Comparison of ENCODE assay signal across 1 cellular context in genomic region chr3:27368831-27369607, GRCh38.
A peak's percentile ranks its signal among the peaks of the same experiment; 100 is the strongest.
TF ChIP-seq lines count a peak whose summit lies in the region.

Gene NEK10, minus strand, starts transcription at chr3:27369383. Its CDS starts 16,501 bp downstream, at chr3:27352882.

TF ChIP-seq in HepG2, 621 proteins besides CTCF, POLR2A, EP300 and RAD21 (continued from another document and continues in another):
- no peak for TF ChIP-seq RBFOX2 (IDR thresholded peaks at IDR 0.05; ENCODE audit: low read depth, low read length)
- TF ChIP-seq ATF7 (IDR thresholded peaks at IDR 0.05), result no peak
- TF ChIP-seq ATF7 (CRISPR knock-in tag; IDR thresholded peaks at IDR 0.05), result no peak
- TF ChIP-seq ZNF234 (CRISPR knock-in tag; conservative IDR thresholded peaks at IDR 0.05), result no peak
- no peak for TF ChIP-seq KDM1A (CRISPR knock-in tag; IDR thresholded peaks at IDR 0.05)
- TF ChIP-seq SOX5 (CRISPR knock-in tag; IDR thresholded peaks at IDR 0.05; ENCODE audit: borderline replicate concordance), result no peak
- TF ChIP-seq ZNF607 (CRISPR knock-in tag; IDR thresholded peaks at IDR 0.05; ENCODE audit: borderline replicate concordance), result peak; percentile 57; the same call in 1 of the 2 replicates
- no peak; the same call in 1 of the 2 replicates for TF ChIP-seq ETV5 (CRISPR knock-in tag; IDR thresholded peaks at IDR 0.05; ENCODE audit: borderline replicate concordance)
- peak; percentile 59 for TF ChIP-seq KMT2A (CRISPR knock-in tag; IDR thresholded peaks at IDR 0.05)
- no peak for TF ChIP-seq DBP (CRISPR knock-in tag; IDR thresholded peaks at IDR 0.05; ENCODE audit: not compliant biosample characterization)
- peak; percentile 72 for TF ChIP-seq PATZ1 (CRISPR knock-in tag; IDR thresholded peaks at IDR 0.05)
- TF ChIP-seq SP5 (CRISPR knock-in tag; IDR thresholded peaks at IDR 0.05; ENCODE audit: borderline replicate concordance, low read depth), result no peak
- no peak for TF ChIP-seq STAT5B (CRISPR knock-in tag; IDR thresholded peaks at IDR 0.05)
- peak; percentile 14; the same call in 1 of the 2 replicates for TF ChIP-seq UBTF (CRISPR knock-in tag; IDR thresholded peaks at IDR 0.05)
- no peak for TF ChIP-seq ZNF143 (CRISPR knock-in tag; IDR thresholded peaks at IDR 0.05)
- TF ChIP-seq ZNF550 (CRISPR knock-in tag; IDR thresholded peaks at IDR 0.05; ENCODE audit: borderline replicate concordance), result no peak; the same call in 1 of the 2 replicates
- TF ChIP-seq PRMT3 (CRISPR knock-in tag; IDR thresholded peaks at IDR 0.05; ENCODE audit: borderline replicate concordance, low read depth), result no peak
- no peak for TF ChIP-seq NKX3-1 (CRISPR knock-in tag; IDR thresholded peaks at IDR 0.05)
- TF ChIP-seq TBP (CRISPR knock-in tag; IDR thresholded peaks at IDR 0.05), result no peak
- no peak for TF ChIP-seq ZNF12 (CRISPR knock-in tag; IDR thresholded peaks at IDR 0.05)
- peak; percentile 62 for TF ChIP-seq THRA (CRISPR knock-in tag; IDR thresholded peaks at IDR 0.05; ENCODE audit: borderline replicate concordance)
- TF ChIP-seq PLSCR1 (CRISPR knock-in tag; IDR thresholded peaks at IDR 0.05; ENCODE audit: borderline replicate concordance), result no peak
- no peak for TF ChIP-seq NRL (CRISPR knock-in tag; IDR thresholded peaks at IDR 0.05; ENCODE audit: borderline replicate concordance)
- TF ChIP-seq SMARCE1 (IDR thresholded peaks at IDR 0.05; ENCODE audit: borderline replicate concordance), result no peak
- TF ChIP-seq POLR2G (IDR thresholded peaks at IDR 0.05; ENCODE audit: low read depth, low read length), result 0 out of 2 replicates have a peak, but pooled peaks have one; percentile 48
- TF ChIP-seq BCLAF1 (IDR thresholded peaks at IDR 0.05), result no peak
- no peak for TF ChIP-seq TOPORS (CRISPR knock-in tag; IDR thresholded peaks at IDR 0.05)
- TF ChIP-seq ZBTB33 (CRISPR knock-in tag; IDR thresholded peaks at IDR 0.05), result no peak
- TF ChIP-seq ZNF331 (CRISPR knock-in tag; IDR thresholded peaks at IDR 0.05), result 0 out of 2 replicates have a peak, but pooled peaks have one; percentile 57
- no peak for TF ChIP-seq MYNN (CRISPR knock-in tag; IDR thresholded peaks at IDR 0.05; ENCODE audit: low read depth)
- no peak for TF ChIP-seq BCL6 (CRISPR knock-in tag; IDR thresholded peaks at IDR 0.05)
- TF ChIP-seq ZSCAN22 (CRISPR knock-in tag; IDR thresholded peaks at IDR 0.05), result no peak
- 0 out of 2 replicates have a peak, but pooled peaks have one; percentile 32 for TF ChIP-seq ZNF589 (CRISPR knock-in tag; conservative IDR thresholded peaks at IDR 0.05)
- TF ChIP-seq ZNF468 (CRISPR knock-in tag; IDR thresholded peaks at IDR 0.05), result no peak
- TF ChIP-seq RFX3 (CRISPR knock-in tag; IDR thresholded peaks at IDR 0.05), result peak; percentile 100
- peak; percentile 100 for TF ChIP-seq HMGXB3 (CRISPR knock-in tag; IDR thresholded peaks at IDR 0.05; ENCODE audit: borderline replicate concordance)
- TF ChIP-seq SRSF1 (optimal IDR thresholded peaks at IDR 0.05; ENCODE audit: low read depth, low read length), result no peak
- 0 out of 2 replicates have a peak, but pooled peaks have one; percentile 58 for TF ChIP-seq ERF (CRISPR knock-in tag; IDR thresholded peaks at IDR 0.05)
- TF ChIP-seq SRSF4 (IDR thresholded peaks at IDR 0.05; ENCODE audit: low read depth, low read length, poor library complexity, severe bottlenecking), result no peak
- TF ChIP-seq CCAR2 (optimal IDR thresholded peaks at IDR 0.05; ENCODE audit: low read depth, low read length), result no peak
- TF ChIP-seq ESRRA (CRISPR knock-in tag; IDR thresholded peaks at IDR 0.05; ENCODE audit: low read depth), result 0 out of 2 replicates have a peak, but pooled peaks have one; percentile 19
- no peak for TF ChIP-seq ZNF512 (CRISPR knock-in tag; IDR thresholded peaks at IDR 0.05)
